Comparison of ENCODE assay signal across 1 cellular context in the genomic region with DNA sequence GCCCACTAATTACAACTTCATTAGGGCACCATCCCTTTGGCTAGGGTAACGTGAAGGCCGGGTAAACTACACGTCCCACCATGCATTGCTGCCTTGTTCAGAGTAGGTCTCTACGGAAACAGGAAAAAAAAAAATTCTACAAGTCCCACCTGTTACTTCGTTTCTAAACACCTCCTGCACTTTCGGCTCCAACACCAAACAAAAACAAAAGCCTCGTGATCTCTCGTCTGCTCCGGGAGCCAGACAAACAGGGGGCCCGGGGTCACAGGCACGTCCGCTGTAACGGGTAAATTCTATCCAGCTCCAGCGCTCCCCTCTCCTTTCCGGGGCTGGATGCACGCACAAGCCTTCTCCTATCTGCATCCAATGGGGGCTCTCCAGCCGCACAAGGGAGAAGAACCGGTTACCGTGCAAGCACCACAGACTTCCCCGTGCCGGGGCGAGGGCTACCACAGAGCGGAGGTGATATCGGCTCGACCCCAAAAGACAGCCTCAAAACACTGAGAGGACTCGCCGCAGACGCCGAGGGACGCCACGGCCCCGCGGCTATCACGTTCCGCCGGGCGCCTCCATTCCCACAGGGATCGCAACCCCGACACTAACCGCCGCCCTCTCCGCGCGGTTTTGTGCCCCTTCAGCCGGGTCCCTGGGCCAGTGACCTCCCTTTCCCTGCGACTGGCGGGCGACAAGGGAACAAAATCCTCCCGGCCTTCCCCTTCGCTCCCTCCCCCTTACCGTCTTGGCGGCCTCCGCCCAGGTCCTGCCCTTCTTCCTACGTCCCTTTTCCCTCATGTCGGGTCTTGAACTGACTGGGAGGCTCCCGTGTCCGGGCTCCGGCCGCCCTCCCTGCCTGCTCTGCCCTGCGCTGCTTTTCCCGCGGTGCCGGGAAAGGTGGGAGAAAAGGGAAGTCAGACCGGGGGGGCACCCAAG.
TF ChIP-seq lines count a peak whose summit lies in the region.

No MANE protein-coding gene starts in this region.

TF ChIP-seq in K562, 482 proteins besides CTCF, POLR2A, EP300 and RAD21 (continued from another document and continues in another):
- TF ChIP-seq, protein P1, sequence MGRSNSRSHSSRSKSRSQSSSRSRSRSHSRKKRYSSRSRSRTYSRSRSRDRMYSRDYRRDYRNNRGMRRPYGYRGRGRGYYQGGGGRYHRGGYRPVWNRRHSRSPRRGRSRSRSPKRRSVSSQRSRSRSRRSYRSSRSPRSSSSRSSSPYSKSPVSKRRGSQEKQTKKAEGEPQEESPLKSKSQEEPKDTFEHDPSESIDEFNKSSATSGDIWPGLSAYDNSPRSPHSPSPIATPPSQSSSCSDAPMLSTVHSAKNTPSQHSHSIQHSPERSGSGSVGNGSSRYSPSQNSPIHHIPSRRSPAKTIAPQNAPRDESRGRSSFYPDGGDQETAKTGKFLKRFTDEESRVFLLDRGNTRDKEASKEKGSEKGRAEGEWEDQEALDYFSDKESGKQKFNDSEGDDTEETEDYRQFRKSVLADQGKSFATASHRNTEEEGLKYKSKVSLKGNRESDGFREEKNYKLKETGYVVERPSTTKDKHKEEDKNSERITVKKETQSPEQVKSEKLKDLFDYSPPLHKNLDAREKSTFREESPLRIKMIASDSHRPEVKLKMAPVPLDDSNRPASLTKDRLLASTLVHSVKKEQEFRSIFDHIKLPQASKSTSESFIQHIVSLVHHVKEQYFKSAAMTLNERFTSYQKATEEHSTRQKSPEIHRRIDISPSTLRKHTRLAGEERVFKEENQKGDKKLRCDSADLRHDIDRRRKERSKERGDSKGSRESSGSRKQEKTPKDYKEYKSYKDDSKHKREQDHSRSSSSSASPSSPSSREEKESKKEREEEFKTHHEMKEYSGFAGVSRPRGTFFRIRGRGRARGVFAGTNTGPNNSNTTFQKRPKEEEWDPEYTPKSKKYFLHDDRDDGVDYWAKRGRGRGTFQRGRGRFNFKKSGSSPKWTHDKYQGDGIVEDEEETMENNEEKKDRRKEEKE (IDR thresholded peaks at IDR 0.05; ENCODE audit: borderline replicate concordance in 1 of 2, control insufficient read depth in 1 of 2, low read depth in 2 of 2, low read length in 1 of 2), result no peak
- TF ChIP-seq ZNF184 (CRISPR knock-in tag; IDR thresholded peaks at IDR 0.05), result no peak
- TF ChIP-seq, protein P2, sequence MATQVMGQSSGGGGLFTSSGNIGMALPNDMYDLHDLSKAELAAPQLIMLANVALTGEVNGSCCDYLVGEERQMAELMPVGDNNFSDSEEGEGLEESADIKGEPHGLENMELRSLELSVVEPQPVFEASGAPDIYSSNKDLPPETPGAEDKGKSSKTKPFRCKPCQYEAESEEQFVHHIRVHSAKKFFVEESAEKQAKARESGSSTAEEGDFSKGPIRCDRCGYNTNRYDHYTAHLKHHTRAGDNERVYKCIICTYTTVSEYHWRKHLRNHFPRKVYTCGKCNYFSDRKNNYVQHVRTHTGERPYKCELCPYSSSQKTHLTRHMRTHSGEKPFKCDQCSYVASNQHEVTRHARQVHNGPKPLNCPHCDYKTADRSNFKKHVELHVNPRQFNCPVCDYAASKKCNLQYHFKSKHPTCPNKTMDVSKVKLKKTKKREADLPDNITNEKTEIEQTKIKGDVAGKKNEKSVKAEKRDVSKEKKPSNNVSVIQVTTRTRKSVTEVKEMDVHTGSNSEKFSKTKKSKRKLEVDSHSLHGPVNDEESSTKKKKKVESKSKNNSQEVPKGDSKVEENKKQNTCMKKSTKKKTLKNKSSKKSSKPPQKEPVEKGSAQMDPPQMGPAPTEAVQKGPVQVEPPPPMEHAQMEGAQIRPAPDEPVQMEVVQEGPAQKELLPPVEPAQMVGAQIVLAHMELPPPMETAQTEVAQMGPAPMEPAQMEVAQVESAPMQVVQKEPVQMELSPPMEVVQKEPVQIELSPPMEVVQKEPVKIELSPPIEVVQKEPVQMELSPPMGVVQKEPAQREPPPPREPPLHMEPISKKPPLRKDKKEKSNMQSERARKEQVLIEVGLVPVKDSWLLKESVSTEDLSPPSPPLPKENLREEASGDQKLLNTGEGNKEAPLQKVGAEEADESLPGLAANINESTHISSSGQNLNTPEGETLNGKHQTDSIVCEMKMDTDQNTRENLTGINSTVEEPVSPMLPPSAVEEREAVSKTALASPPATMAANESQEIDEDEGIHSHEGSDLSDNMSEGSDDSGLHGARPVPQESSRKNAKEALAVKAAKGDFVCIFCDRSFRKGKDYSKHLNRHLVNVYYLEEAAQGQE (CRISPR knock-in tag; IDR thresholded peaks at IDR 0.05; ENCODE audit: low read depth), result 0 out of 2 replicates have a peak, but pooled peaks have one; percentile 33
- TF ChIP-seq, protein P3, sequence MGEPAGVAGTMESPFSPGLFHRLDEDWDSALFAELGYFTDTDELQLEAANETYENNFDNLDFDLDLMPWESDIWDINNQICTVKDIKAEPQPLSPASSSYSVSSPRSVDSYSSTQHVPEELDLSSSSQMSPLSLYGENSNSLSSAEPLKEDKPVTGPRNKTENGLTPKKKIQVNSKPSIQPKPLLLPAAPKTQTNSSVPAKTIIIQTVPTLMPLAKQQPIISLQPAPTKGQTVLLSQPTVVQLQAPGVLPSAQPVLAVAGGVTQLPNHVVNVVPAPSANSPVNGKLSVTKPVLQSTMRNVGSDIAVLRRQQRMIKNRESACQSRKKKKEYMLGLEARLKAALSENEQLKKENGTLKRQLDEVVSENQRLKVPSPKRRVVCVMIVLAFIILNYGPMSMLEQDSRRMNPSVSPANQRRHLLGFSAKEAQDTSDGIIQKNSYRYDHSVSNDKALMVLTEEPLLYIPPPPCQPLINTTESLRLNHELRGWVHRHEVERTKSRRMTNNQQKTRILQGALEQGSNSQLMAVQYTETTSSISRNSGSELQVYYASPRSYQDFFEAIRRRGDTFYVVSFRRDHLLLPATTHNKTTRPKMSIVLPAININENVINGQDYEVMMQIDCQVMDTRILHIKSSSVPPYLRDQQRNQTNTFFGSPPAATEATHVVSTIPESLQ (CRISPR knock-in tag; IDR thresholded peaks at IDR 0.05), result no peak
- TF ChIP-seq, protein P4, sequence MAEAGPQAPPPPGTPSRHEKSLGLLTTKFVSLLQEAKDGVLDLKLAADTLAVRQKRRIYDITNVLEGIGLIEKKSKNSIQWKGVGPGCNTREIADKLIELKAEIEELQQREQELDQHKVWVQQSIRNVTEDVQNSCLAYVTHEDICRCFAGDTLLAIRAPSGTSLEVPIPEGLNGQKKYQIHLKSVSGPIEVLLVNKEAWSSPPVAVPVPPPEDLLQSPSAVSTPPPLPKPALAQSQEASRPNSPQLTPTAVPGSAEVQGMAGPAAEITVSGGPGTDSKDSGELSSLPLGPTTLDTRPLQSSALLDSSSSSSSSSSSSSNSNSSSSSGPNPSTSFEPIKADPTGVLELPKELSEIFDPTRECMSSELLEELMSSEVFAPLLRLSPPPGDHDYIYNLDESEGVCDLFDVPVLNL (CRISPR knock-in tag; IDR thresholded peaks at IDR 0.05; ENCODE audit: low read depth), result no peak
- no peak for TF ChIP-seq FOXM1 (IDR thresholded peaks at IDR 0.05; ENCODE audit: low read depth)
- TF ChIP-seq FOXM1 (CRISPR knock-in tag; IDR thresholded peaks at IDR 0.05; ENCODE audit: low read depth), result 0 out of 2 replicates have a peak, but pooled peaks have one; percentile 74
- no peak for TF ChIP-seq CBFA2T2 (conservative IDR thresholded peaks at IDR 0.05)
- no peak for TF ChIP-seq ZNF780A (CRISPR knock-in tag; IDR thresholded peaks at IDR 0.05)
- TF ChIP-seq PRPF4 (IDR thresholded peaks at IDR 0.05; ENCODE audit: insufficient read depth, low read depth, low read length, poor library complexity, severe bottlenecking), result no peak
- TF ChIP-seq ZBTB1 (CRISPR knock-in tag; IDR thresholded peaks at IDR 0.05; ENCODE audit: borderline replicate concordance, low read depth), result peak; percentile 67; the same call in 1 of the 2 replicates
- no peak for TF ChIP-seq ARNT (IDR thresholded peaks at IDR 0.05)
- TF ChIP-seq FOXK1 (CRISPR knock-in tag; IDR thresholded peaks at IDR 0.05; ENCODE audit: borderline replicate concordance), result 0 out of 2 replicates have a peak, but pooled peaks have one; percentile 21
- no peak for TF ChIP-seq STAT5A (IDR thresholded peaks at IDR 0.05; ENCODE audit: borderline replicate concordance, low read length)
- no peak for TF ChIP-seq ZNF347 (CRISPR knock-in tag; IDR thresholded peaks at IDR 0.05; ENCODE audit: low read depth)
- TF ChIP-seq DMBX1 (CRISPR knock-in tag; IDR thresholded peaks at IDR 0.05; ENCODE audit: borderline replicate concordance), result no peak
- TF ChIP-seq, protein P5, sequence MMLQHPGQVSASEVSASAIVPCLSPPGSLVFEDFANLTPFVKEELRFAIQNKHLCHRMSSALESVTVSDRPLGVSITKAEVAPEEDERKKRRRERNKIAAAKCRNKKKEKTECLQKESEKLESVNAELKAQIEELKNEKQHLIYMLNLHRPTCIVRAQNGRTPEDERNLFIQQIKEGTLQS (IDR thresholded peaks at IDR 0.05), result no peak
- TF ChIP-seq, protein P5 (CRISPR knock-in tag; conservative IDR thresholded peaks at IDR 0.05), result no peak; the same call in 1 of the 2 replicates
- no peak for TF ChIP-seq MCM3 (IDR thresholded peaks at IDR 0.05)
- TF ChIP-seq FOXK2 (conservative IDR thresholded peaks at IDR 0.05 in 1 of 2, IDR thresholded peaks at IDR 0.05 in 1 of 2; ENCODE audit: low read depth in 2 of 2), result 0 out of 4 replicates have a peak, but pooled peaks of 1 of the 2 experiments have one; percentile 30
- TF ChIP-seq HNRNPK (IDR thresholded peaks at IDR 0.05; ENCODE audit: low read depth, low read length, poor library complexity, severe bottlenecking), result no peak
- TF ChIP-seq NFRKB (IDR thresholded peaks at IDR 0.05; ENCODE audit: low read depth), result peak; percentile 65; the same call in 1 of the 2 replicates
- TF ChIP-seq BCOR (IDR thresholded peaks at IDR 0.05), result no peak; the same call in 1 of the 2 replicates
- TF ChIP-seq, protein P6, sequence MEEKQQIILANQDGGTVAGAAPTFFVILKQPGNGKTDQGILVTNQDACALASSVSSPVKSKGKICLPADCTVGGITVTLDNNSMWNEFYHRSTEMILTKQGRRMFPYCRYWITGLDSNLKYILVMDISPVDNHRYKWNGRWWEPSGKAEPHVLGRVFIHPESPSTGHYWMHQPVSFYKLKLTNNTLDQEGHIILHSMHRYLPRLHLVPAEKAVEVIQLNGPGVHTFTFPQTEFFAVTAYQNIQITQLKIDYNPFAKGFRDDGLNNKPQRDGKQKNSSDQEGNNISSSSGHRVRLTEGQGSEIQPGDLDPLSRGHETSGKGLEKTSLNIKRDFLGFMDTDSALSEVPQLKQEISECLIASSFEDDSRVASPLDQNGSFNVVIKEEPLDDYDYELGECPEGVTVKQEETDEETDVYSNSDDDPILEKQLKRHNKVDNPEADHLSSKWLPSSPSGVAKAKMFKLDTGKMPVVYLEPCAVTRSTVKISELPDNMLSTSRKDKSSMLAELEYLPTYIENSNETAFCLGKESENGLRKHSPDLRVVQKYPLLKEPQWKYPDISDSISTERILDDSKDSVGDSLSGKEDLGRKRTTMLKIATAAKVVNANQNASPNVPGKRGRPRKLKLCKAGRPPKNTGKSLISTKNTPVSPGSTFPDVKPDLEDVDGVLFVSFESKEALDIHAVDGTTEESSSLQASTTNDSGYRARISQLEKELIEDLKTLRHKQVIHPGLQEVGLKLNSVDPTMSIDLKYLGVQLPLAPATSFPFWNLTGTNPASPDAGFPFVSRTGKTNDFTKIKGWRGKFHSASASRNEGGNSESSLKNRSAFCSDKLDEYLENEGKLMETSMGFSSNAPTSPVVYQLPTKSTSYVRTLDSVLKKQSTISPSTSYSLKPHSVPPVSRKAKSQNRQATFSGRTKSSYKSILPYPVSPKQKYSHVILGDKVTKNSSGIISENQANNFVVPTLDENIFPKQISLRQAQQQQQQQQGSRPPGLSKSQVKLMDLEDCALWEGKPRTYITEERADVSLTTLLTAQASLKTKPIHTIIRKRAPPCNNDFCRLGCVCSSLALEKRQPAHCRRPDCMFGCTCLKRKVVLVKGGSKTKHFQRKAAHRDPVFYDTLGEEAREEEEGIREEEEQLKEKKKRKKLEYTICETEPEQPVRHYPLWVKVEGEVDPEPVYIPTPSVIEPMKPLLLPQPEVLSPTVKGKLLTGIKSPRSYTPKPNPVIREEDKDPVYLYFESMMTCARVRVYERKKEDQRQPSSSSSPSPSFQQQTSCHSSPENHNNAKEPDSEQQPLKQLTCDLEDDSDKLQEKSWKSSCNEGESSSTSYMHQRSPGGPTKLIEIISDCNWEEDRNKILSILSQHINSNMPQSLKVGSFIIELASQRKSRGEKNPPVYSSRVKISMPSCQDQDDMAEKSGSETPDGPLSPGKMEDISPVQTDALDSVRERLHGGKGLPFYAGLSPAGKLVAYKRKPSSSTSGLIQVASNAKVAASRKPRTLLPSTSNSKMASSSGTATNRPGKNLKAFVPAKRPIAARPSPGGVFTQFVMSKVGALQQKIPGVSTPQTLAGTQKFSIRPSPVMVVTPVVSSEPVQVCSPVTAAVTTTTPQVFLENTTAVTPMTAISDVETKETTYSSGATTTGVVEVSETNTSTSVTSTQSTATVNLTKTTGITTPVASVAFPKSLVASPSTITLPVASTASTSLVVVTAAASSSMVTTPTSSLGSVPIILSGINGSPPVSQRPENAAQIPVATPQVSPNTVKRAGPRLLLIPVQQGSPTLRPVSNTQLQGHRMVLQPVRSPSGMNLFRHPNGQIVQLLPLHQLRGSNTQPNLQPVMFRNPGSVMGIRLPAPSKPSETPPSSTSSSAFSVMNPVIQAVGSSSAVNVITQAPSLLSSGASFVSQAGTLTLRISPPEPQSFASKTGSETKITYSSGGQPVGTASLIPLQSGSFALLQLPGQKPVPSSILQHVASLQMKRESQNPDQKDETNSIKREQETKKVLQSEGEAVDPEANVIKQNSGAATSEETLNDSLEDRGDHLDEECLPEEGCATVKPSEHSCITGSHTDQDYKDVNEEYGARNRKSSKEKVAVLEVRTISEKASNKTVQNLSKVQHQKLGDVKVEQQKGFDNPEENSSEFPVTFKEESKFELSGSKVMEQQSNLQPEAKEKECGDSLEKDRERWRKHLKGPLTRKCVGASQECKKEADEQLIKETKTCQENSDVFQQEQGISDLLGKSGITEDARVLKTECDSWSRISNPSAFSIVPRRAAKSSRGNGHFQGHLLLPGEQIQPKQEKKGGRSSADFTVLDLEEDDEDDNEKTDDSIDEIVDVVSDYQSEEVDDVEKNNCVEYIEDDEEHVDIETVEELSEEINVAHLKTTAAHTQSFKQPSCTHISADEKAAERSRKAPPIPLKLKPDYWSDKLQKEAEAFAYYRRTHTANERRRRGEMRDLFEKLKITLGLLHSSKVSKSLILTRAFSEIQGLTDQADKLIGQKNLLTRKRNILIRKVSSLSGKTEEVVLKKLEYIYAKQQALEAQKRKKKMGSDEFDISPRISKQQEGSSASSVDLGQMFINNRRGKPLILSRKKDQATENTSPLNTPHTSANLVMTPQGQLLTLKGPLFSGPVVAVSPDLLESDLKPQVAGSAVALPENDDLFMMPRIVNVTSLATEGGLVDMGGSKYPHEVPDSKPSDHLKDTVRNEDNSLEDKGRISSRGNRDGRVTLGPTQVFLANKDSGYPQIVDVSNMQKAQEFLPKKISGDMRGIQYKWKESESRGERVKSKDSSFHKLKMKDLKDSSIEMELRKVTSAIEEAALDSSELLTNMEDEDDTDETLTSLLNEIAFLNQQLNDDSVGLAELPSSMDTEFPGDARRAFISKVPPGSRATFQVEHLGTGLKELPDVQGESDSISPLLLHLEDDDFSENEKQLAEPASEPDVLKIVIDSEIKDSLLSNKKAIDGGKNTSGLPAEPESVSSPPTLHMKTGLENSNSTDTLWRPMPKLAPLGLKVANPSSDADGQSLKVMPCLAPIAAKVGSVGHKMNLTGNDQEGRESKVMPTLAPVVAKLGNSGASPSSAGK (IDR thresholded peaks at IDR 0.05), result no peak
- no peak for TF ChIP-seq KHSRP (IDR thresholded peaks at IDR 0.05)
